Comparison of ENCODE assay signal across 16 cellular contexts in the genomic region with DNA sequence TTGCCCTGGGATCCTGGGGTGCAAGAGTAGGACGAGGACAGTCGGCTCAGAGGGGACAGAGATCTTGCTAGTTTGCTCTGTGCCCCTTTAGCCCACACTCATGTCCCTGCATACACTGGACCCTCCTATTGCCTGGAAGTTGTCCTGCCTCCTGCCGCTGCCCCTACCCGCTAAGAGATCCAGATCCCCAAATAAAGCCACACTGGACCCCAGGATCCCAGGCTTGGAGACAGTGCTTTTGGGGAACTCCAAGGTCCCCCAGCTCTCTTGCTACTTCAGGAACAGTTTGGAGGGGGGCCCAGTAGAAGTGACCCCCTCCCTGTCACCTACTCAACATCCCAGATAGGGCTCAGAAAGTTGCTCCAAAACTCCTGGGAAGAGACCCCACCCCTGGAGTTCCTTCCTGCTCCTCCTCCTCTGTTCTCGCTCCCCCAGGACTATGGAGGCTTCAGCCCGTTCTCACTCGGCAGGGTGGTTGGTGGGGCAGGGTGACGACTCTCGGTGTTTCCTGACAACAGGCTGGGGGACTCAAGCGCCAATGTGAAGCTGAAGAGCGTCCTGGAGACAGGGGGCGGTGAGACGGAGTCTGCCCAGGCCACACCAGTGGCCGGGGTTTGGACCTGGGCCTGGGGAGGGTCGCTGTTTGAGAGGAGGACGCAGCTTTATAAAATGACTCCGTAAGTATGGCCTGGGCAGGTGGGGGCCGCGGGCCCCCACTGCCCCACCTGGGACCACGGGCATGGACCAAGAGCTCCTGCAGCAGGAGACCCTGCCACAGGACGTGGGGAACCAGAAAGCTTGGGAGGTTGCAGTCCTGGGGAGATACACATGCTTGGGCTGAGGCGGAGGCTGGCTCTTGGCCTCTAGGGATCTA.
"Had no signal": no experiment of that assay in that cellular context is flagged by ENCODE, and none has a peak within 500 bp of the region (broad histone marks: within the 10 kb centered on the region; RNA-seq: fewer than 3 reads in every experiment).

No MANE protein-coding gene starts in this region.

- DNase-seq: activated CD4-positive, alpha-beta T cell treated with anti-CD3 and anti-CD28 coated beads for 1 hour; activated CD4-positive, alpha-beta T cell treated with anti-CD3 and anti-CD28 coated beads, Interleukin-2, amount 50 U/mL, for 48 hours; activated naive CD4-positive, alpha-beta T cell treated with anti-CD3 and anti-CD28 coated beads, Interleukin-2, amount 50 U/mL, for 16 hours; amniotic stem cell; body of pancreas; erythroblast; left cardiac atrium; mammary epithelial cell; right cardiac atrium; stimulated activated CD4-positive, alpha-beta T cell treated with anti-CD3 and anti-CD28 coated beads, Interleukin-1b, Interleukin-23, amount 100 ng/mL, for 48 hours; stimulated activated naive CD4-positive, alpha-beta T cell treated with Interleukin-2 at 50 U/mL for 16 hours; T1000; upper lobe of right lung had no signal

- H3K27ac ChIP-seq: SJSA1 had no signal

- H3K4me3 Mint-ChIP-seq: central memory CD8-positive, alpha-beta T cell; dendritic cell treated with granulocyte-macrophage colony-stimulating factor and Interleukin-4, amounts not matched to agents 40 ng/mL and 50 ng/mL, for 4 days had no signal

- H3K36me3 ChIP-seq: SJSA1, upper lobe of right lung had no signal

- H3K9me3 ChIP-seq: body of pancreas, SJSA1, upper lobe of right lung had no signal

- ATAC-seq: body of pancreas, left cardiac atrium, upper lobe of right lung had no signal

- H3K9me3 Mint-ChIP-seq: central memory CD8-positive, alpha-beta T cell; dendritic cell treated with granulocyte-macrophage colony-stimulating factor and Interleukin-4, amounts not matched to agents 40 ng/mL and 50 ng/mL, for 4 days had no signal

- H3K4me1 Mint-ChIP-seq: central memory CD8-positive, alpha-beta T cell had no signal

- H3K27me3 ChIP-seq: body of pancreas, SJSA1, upper lobe of right lung had no signal

- H3K4me3 ChIP-seq: body of pancreas, SJSA1, upper lobe of right lung had no signal

- H3K27ac Mint-ChIP-seq: dendritic cell treated with granulocyte-macrophage colony-stimulating factor and Interleukin-4, amounts not matched to agents 40 ng/mL and 50 ng/mL, for 4 days had no signal

- H3K4me1 ChIP-seq: body of pancreas, SJSA1 had no signal

- H3K27me3 Mint-ChIP-seq: central memory CD8-positive, alpha-beta T cell had no signal
